8 cellular contexts compared by ENCODE assay signal in the genomic region with DNA sequence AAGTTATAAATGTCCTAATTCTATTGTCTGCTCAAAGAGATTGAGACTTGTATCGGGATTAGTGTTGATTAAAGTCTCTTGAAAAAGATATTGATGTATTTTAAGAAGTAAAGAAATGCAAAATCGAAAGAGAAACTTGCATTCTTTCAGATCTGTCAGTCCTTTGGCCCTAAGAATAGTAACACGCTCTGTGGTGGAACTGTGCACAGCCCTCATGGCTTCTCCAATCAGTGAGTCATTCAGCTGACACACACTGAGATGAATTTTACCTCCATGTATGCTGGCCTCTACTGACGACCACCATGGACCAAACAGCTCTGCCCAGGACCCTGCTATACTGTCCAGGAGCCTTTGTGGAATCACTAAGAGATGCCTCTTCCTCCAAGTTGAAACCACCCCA.
DNase-seq lines count a peak whose midpoint lies in the region; ATAC-seq and TF ChIP-seq lines count a peak whose summit lies in the region.

No MANE protein-coding gene starts in this region.

- H3K4me1 ChIP-seq in adipocyte (ENCODE audit: control insufficient read depth, insufficient read depth, low read length) (peaks cover 7% of the 10 kb centered on the region), suprapubic skin (peaks cover 5% of the 10 kb centered on the region)

- TF ChIP-seq EP300 in suprapubic skin (IDR thresholded peaks at IDR 0.05): no peak

- TF ChIP-seq CTCF in suprapubic skin (IDR thresholded peaks at IDR 0.05): no peak

- H3K9ac ChIP-seq in adipocyte (ENCODE audit: low read length): peak overlapping the region; percentile 56

- ATAC-seq in GM19395 (IDR thresholded peaks at IDR 0.05; ENCODE audit: unreplicated experiment) (peak; percentile 91), HG03432 (IDR thresholded peaks at IDR 0.05; ENCODE audit: unreplicated experiment) (peak; percentile 95)

- H3K27ac ChIP-seq in suprapubic skin: no peak overlapping the region

- DNase-seq in Ammon's horn (ENCODE audit: low spot score): peak; percentile 51
- DNase-seq in adipocyte (ENCODE audit: low read depth): peak; percentile 81
- DNase-seq in suprapubic skin (ENCODE audit: low spot score in 2 of 2): no peak
- DNase-seq in GM19240 (ENCODE audit: insufficient read length, low spot score): no peak
- DNase-seq in foreskin melanocyte: no peak
- no peak for DNase-seq in NCI-H2171 treated with DMSO at 0.1 percent for 48 hours (lab: John Stamatoyannopoulos, UW)

- no peak for TF ChIP-seq POLR2A in suprapubic skin (IDR thresholded peaks at IDR 0.05)

- H3K36me3 ChIP-seq in adipocyte (ENCODE audit: control insufficient read depth, insufficient read depth, low read length, severe bottlenecking) (no peaks in the 10 kb centered on the region), suprapubic skin (no peaks in the 10 kb centered on the region)

- no peaks in the 10 kb centered on the region for H3K27me3 ChIP-seq in adipocyte (replicated peaks; ENCODE audit: control insufficient read depth, insufficient read depth, low read length)
- no peaks in the 10 kb centered on the region for H3K27me3 ChIP-seq in suprapubic skin

- peak overlapping the region; percentile 2 for H3K4me3 ChIP-seq in adipocyte (ENCODE audit: low read length)
- H3K4me3 ChIP-seq in suprapubic skin: no peak overlapping the region

- no peaks in the 10 kb centered on the region for H3K9me3 ChIP-seq in adipocyte (ENCODE audit: control insufficient read depth, low read length)
- no peaks in the 10 kb centered on the region for H3K9me3 ChIP-seq in suprapubic skin

- 26% methylated on average over 4 of the region's 4 CpGs for WGBS in suprapubic skin

Comparison
In these comparisons a context has a peak if more than half of its experiments do, and no peak if none do; other contexts are left out.
1. DNase-seq: peak in Ammon's horn (single experiment) and adipocyte (single experiment); none in suprapubic skin (0 of 2), GM19240 (single experiment), foreskin melanocyte (single experiment) and NCI-H2171 treated with DMSO at 0.1 percent for 48 hours (single experiment).